Comparison of ENCODE assay signal across 8 cellular contexts in genomic region chr4:71270901-71271300, GRCh38.
DNase-seq lines count a peak whose midpoint lies in the region; ATAC-seq and TF ChIP-seq lines count a peak whose summit lies in the region.

No MANE protein-coding gene starts in this region.

- no peak overlapping the region for H3K23ac ChIP-seq in mesenchymal stem cell (ENCODE audit: low read length in 2 of 2)

- H3K4ac ChIP-seq in mesenchymal stem cell (ENCODE audit: low read depth in 1 of 2, low read length in 2 of 2) = no peak overlapping the region

- ATAC-seq in HG03520 (IDR thresholded peaks at IDR 0.05; ENCODE audit: unreplicated experiment) (peak; percentile 57), HG03108 (IDR thresholded peaks at IDR 0.05; ENCODE audit: unreplicated experiment) (no peak)

- H2BK12ac ChIP-seq in mesenchymal stem cell (ENCODE audit: low read length in 2 of 2) = no peak overlapping the region

- no peak overlapping the region for H2AK5ac ChIP-seq in mesenchymal stem cell (ENCODE audit: low read length, severe bottlenecking)

- H3K18ac ChIP-seq in mesenchymal stem cell (ENCODE audit: low read depth in 1 of 2, low read length in 2 of 2) = no peak overlapping the region

- H4K8ac ChIP-seq in mesenchymal stem cell (ENCODE audit: low read length) = no peak overlapping the region

- H3K14ac ChIP-seq in mesenchymal stem cell (ENCODE audit: low read length in 2 of 2) = no peak overlapping the region

- no peaks in the 10 kb centered on the region for H3K9me3 ChIP-seq in mesenchymal stem cell (ENCODE audit: control insufficient read depth, low read length)

- H2BK15ac ChIP-seq in mesenchymal stem cell (ENCODE audit: low read depth, poor library complexity, severe bottlenecking) = no peak overlapping the region

- 10% methylated on average over 1 of the region's 1 CpG for WGBS in mesenchymal stem cell

- no peak overlapping the region for H2BK120ac ChIP-seq in mesenchymal stem cell (ENCODE audit: low read depth, low read length)

- H3K27ac ChIP-seq in C4-2B (no peak overlapping the region), mesenchymal stem cell (ENCODE audit: low read length, poor library complexity, severe bottlenecking) (no peak overlapping the region)

- H4K91ac ChIP-seq in mesenchymal stem cell (ENCODE audit: low read length) = no peak overlapping the region

- no peaks in the 10 kb centered on the region for H3K79me1 ChIP-seq in mesenchymal stem cell (replicated peaks; ENCODE audit: low read length, poor library complexity, severe bottlenecking)

- H2AFZ ChIP-seq in mesenchymal stem cell (ENCODE audit: low read depth, low read length) = no peak overlapping the region

- H3K9ac ChIP-seq in mesenchymal stem cell (ENCODE audit: low read length) = no peak overlapping the region

- TF ChIP-seq CTCF in C4-2B (conservative IDR thresholded peaks at IDR 0.05) = peak; percentile 29
- TF ChIP-seq CTCF in GM12873 (IDR thresholded peaks at IDR 0.05; ENCODE audit: insufficient read depth, low read depth, low read length, missing control alignments) = peak; percentile 52

- no peak overlapping the region for H3K4me2 ChIP-seq in mesenchymal stem cell (ENCODE audit: low read length, poor library complexity, severe bottlenecking)

- no peak overlapping the region for H2BK5ac ChIP-seq in mesenchymal stem cell (ENCODE audit: low read depth, low read length, poor library complexity, severe bottlenecking)

- no peaks in the 10 kb centered on the region for H3K27me3 ChIP-seq in mesenchymal stem cell (ENCODE audit: control insufficient read depth in 1 of 2, insufficient read depth in 1 of 2, low read length in 2 of 2)
- H3K27me3 ChIP-seq in H7 (ENCODE audit: control insufficient read depth, insufficient read depth, low read length) = no peaks in the 10 kb centered on the region

- H3K4me1 ChIP-seq in mesenchymal stem cell (ENCODE audit: control insufficient read depth, insufficient read depth, low read depth, low read length) = no peaks in the 10 kb centered on the region

- H3K36me3 ChIP-seq in mesenchymal stem cell (ENCODE audit: control insufficient read depth in 1 of 2, insufficient read depth in 2 of 2, low read depth in 1 of 2, low read length in 2 of 2) (no peaks in the 10 kb centered on the region), H7 (replicated peaks; ENCODE audit: control insufficient read depth, insufficient read depth, low read length) (no peaks in the 10 kb centered on the region)

- peak; percentile 59 for DNase-seq in activated CD8-positive, alpha-beta memory T cell treated with anti-CD3 and anti-CD28 coated beads for 24 hours
- peak; percentile 39 for DNase-seq in mesenchymal stem cell
- DNase-seq in NCI-H1436 (lab: John Stamatoyannopoulos, UW) = no peak
- no peak for DNase-seq in H7

- H3K4me3 ChIP-seq in mesenchymal stem cell (ENCODE audit: insufficient read depth in 1 of 2, low read depth in 1 of 2, low read length in 2 of 2) (no peak overlapping the region), H7 (ENCODE audit: insufficient read depth, low read depth, low read length) (no peak overlapping the region)

Comparison
In these comparisons a context has a peak if more than half of its experiments do, and no peak if none do; other contexts are left out.
1. DNase-seq: peak in activated CD8-positive, alpha-beta memory T cell treated with anti-CD3 and anti-CD28 coated beads for 24 hours (single experiment) and mesenchymal stem cell (single experiment); none in NCI-H1436 (single experiment) and H7 (single experiment).